ENCODE assay signal across 16 cellular contexts in the genomic region with DNA sequence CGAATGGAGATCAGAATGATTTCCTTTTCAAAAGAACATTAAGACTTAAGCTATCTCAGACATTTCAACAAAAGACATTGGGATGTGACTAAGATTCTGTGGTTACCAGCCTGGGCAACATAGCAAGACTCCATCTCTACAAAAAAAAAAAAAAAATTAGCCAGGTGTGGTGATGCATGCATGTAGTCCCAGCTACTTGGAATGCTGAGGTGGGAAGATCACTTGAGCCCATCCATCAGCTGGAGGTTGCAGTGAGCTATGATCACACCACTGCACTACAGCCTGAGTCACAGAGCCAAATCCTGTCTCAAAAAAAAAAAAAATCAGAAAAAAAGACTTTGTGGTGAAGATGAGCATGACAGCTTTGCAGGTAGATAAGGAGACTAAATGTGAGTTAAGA. TPM values are rescaled to one million over a fixed set of nuclear protein-coding genes. Genes with fewer than 3 reads are reported as not detected.
A peak's percentile ranks its signal among the peaks of the same experiment; 100 is the strongest.
DNase-seq lines count a peak whose midpoint lies in the region; ATAC-seq and FAIRE-seq lines count a peak whose summit lies in the region.
"Had no signal": no experiment of that assay in that cellular context is flagged by ENCODE, and none has a peak within 500 bp of the region (broad histone marks: within the 10 kb centered on the region; RNA-seq: fewer than 3 reads in every experiment).

No MANE protein-coding gene starts in this region.

- H3K27me3 Mint-ChIP-seq in activated CD4-positive, alpha-beta T cell treated with anti-CD3 and anti-CD28 coated beads, Interleukin-2, amount 10 ng/mL, durations not matched to agents 24 days and 14 days = no peaks in the 10 kb centered on the region
- H3K27me3 Mint-ChIP-seq in activated naive CD8-positive, alpha-beta T cell treated with anti-CD3 and anti-CD28 coated beads, Interleukin-2, amount 10 ng/mL, durations not matched to agents 7 days and 5 days = no peaks in the 10 kb centered on the region
- H3K27me3 Mint-ChIP-seq in activated naive CD8-positive, alpha-beta T cell treated with anti-CD3 and anti-CD28 coated beads, Interleukin-2, amount 50 U/mL, for 24 hours = no peaks in the 10 kb centered on the region
- no peaks in the 10 kb centered on the region for H3K27me3 Mint-ChIP-seq in central memory CD8-positive, alpha-beta T cell
- no peaks in the 10 kb centered on the region for H3K27me3 Mint-ChIP-seq in naive thymus-derived CD8-positive, alpha-beta T cell

- peaks cover 13% of the 10 kb centered on the region for H3K4me1 Mint-ChIP-seq in activated CD4-positive, alpha-beta T cell treated with anti-CD3 and anti-CD28 coated beads, Interleukin-2, amount 10 ng/mL, durations not matched to agents 24 days and 14 days
- peaks cover 15% of the 10 kb centered on the region for H3K4me1 Mint-ChIP-seq in activated naive CD8-positive, alpha-beta T cell treated with anti-CD3 and anti-CD28 coated beads, Interleukin-2, amount 10 ng/mL, durations not matched to agents 7 days and 5 days
- H3K4me1 Mint-ChIP-seq in activated naive CD8-positive, alpha-beta T cell treated with anti-CD3 and anti-CD28 coated beads, Interleukin-2, amount 50 U/mL, for 24 hours = peaks cover 17% of the 10 kb centered on the region
- H3K4me1 Mint-ChIP-seq in central memory CD8-positive, alpha-beta T cell = peaks cover 21% of the 10 kb centered on the region
- peaks cover 7 to 33% (median 16%) of the 10 kb centered on the region in 4 donors for H3K4me1 Mint-ChIP-seq in naive thymus-derived CD8-positive, alpha-beta T cell
- H3K4me1 Mint-ChIP-seq: H9 had no signal

- ATAC-seq in activated naive CD8-positive, alpha-beta T cell treated with anti-CD3 and anti-CD28 coated beads, Interleukin-2, amount 10 ng/mL, durations not matched to agents 7 days and 5 days (ENCODE audit: low read depth) = no peak
- ATAC-seq in activated naive CD8-positive, alpha-beta T cell treated with anti-CD3 and anti-CD28 coated beads, Interleukin-2, amount 50 U/mL, for 24 hours = no peak
- ATAC-seq in central memory CD8-positive, alpha-beta T cell (replicated peaks; ENCODE audit: extremely low read depth, poor library complexity, severe bottlenecking) = no peak
- ATAC-seq in naive thymus-derived CD8-positive, alpha-beta T cell = peak in 1 of 2 donors; percentile 37
- ATAC-seq: GM12878 had no signal

- H3K27ac Mint-ChIP-seq in activated CD4-positive, alpha-beta T cell treated with anti-CD3 and anti-CD28 coated beads, Interleukin-2, amount 10 ng/mL, durations not matched to agents 24 days and 14 days = no peak overlapping the region
- peak overlapping the region; percentile 7 for H3K27ac Mint-ChIP-seq in activated naive CD8-positive, alpha-beta T cell treated with anti-CD3 and anti-CD28 coated beads, Interleukin-2, amount 10 ng/mL, durations not matched to agents 7 days and 5 days
- H3K27ac Mint-ChIP-seq in activated naive CD8-positive, alpha-beta T cell treated with anti-CD3 and anti-CD28 coated beads, Interleukin-2, amount 50 U/mL, for 24 hours = no peak overlapping the region
- H3K27ac Mint-ChIP-seq in central memory CD8-positive, alpha-beta T cell (ENCODE audit: low read depth) = peak overlapping the region; percentile 47
- H3K27ac Mint-ChIP-seq in naive thymus-derived CD8-positive, alpha-beta T cell = peak overlapping the region in 7 of 10 donors; percentile 17 to 52 (median 32)
- H3K27ac Mint-ChIP-seq: H9 had no signal

- DNase-seq in activated CD4-positive, alpha-beta T cell treated with anti-CD3 and anti-CD28 coated beads, Interleukin-2, amount 10 ng/mL, durations not matched to agents 24 days and 14 days = peak; percentile 44
- no peak for DNase-seq in activated CD4-positive, alpha-beta T cell treated with anti-CD3 and anti-CD28 coated beads, Interleukin-2, amount 50 U/mL, for 48 hours
- no peak for DNase-seq in activated naive CD8-positive, alpha-beta T cell treated with anti-CD3 and anti-CD28 coated beads, Interleukin-2, amount 10 ng/mL, durations not matched to agents 7 days and 5 days
- DNase-seq in activated naive CD8-positive, alpha-beta T cell treated with anti-CD3 and anti-CD28 coated beads, Interleukin-2, amount 50 U/mL, for 24 hours = no peak
- DNase-seq in central memory CD8-positive, alpha-beta T cell (ENCODE audit: low spot score in 2 of 2) = no peak
- DNase-seq in naive thymus-derived CD8-positive, alpha-beta T cell = no peak
- DNase-seq in dermis blood vessel endothelial cell (no peak), GM19239 (ENCODE audit: insufficient read length, low spot score) (no peak)
- DNase-seq: Calu3, DMS 273 treated with DMSO at 0.1 percent for 48 hours, GOT3, H9, IMR-90 had no signal

- intact Hi-C loops in activated CD4-positive, alpha-beta T cell treated with anti-CD3 and anti-CD28 coated beads, Interleukin-2, amount 10 ng/mL, durations not matched to agents 24 days and 14 days (cut with micrococcal nuclease) = no loop called here

- POLR2A ChIA-PET in activated naive CD8-positive, alpha-beta T cell treated with anti-CD3 and anti-CD28 coated beads, Interleukin-2, amount 10 ng/mL, durations not matched to agents 7 days and 5 days (lab: Charles Lee) = interaction anchor here (0.7 kb wide), 1 partner anchor 250 kb away, joined by 4 read pairs; no protein-coding TSS in a partner anchor
- POLR2A ChIA-PET in naive thymus-derived CD8-positive, alpha-beta T cell (lab: Charles Lee) = interaction anchor here (2.5 kb wide), 1 partner anchor 11 kb away, joined by 9 read pairs; no protein-coding TSS in a partner anchor

- H3K4me3 Mint-ChIP-seq in activated CD4-positive, alpha-beta T cell treated with anti-CD3 and anti-CD28 coated beads, Interleukin-2, amount 10 ng/mL, durations not matched to agents 24 days and 14 days = no peak overlapping the region
- no peak overlapping the region for H3K4me3 Mint-ChIP-seq in activated naive CD8-positive, alpha-beta T cell treated with anti-CD3 and anti-CD28 coated beads, Interleukin-2, amount 10 ng/mL, durations not matched to agents 7 days and 5 days
- H3K4me3 Mint-ChIP-seq in activated naive CD8-positive, alpha-beta T cell treated with anti-CD3 and anti-CD28 coated beads, Interleukin-2, amount 50 U/mL, for 24 hours = no peak overlapping the region
- H3K4me3 Mint-ChIP-seq in central memory CD8-positive, alpha-beta T cell = no peak overlapping the region
- H3K4me3 Mint-ChIP-seq in naive thymus-derived CD8-positive, alpha-beta T cell = no peak overlapping the region
- H3K4me3 Mint-ChIP-seq: CD14-positive monocyte, H9 had no signal

- no peak for FAIRE-seq in GM19239 (lab: Jason Lieb, UNC)
- FAIRE-seq: GM12878, GM18507 had no signal

- H3K9me3 Mint-ChIP-seq in activated CD4-positive, alpha-beta T cell treated with anti-CD3 and anti-CD28 coated beads, Interleukin-2, amount 10 ng/mL, durations not matched to agents 24 days and 14 days = no peaks in the 10 kb centered on the region
- H3K9me3 Mint-ChIP-seq in activated naive CD8-positive, alpha-beta T cell treated with anti-CD3 and anti-CD28 coated beads, Interleukin-2, amount 10 ng/mL, durations not matched to agents 7 days and 5 days = no peaks in the 10 kb centered on the region
- no peaks in the 10 kb centered on the region for H3K9me3 Mint-ChIP-seq in activated naive CD8-positive, alpha-beta T cell treated with anti-CD3 and anti-CD28 coated beads, Interleukin-2, amount 50 U/mL, for 24 hours
- no peaks in the 10 kb centered on the region for H3K9me3 Mint-ChIP-seq in central memory CD8-positive, alpha-beta T cell
- no peaks in the 10 kb centered on the region for H3K9me3 Mint-ChIP-seq in naive thymus-derived CD8-positive, alpha-beta T cell
- H3K9me3 Mint-ChIP-seq: CD14-positive monocyte, H9 had no signal

- H3K36me3 Mint-ChIP-seq in activated CD4-positive, alpha-beta T cell treated with anti-CD3 and anti-CD28 coated beads, Interleukin-2, amount 10 ng/mL, durations not matched to agents 24 days and 14 days (ENCODE audit: low read depth) = peaks cover 49% of the 10 kb centered on the region
- peaks cover 46% of the 10 kb centered on the region for H3K36me3 Mint-ChIP-seq in activated naive CD8-positive, alpha-beta T cell treated with anti-CD3 and anti-CD28 coated beads, Interleukin-2, amount 10 ng/mL, durations not matched to agents 7 days and 5 days
- peaks cover 45% of the 10 kb centered on the region for H3K36me3 Mint-ChIP-seq in activated naive CD8-positive, alpha-beta T cell treated with anti-CD3 and anti-CD28 coated beads, Interleukin-2, amount 50 U/mL, for 24 hours (ENCODE audit: low read depth)
- peaks cover 29% of the 10 kb centered on the region for H3K36me3 Mint-ChIP-seq in central memory CD8-positive, alpha-beta T cell (ENCODE audit: insufficient read depth)
- H3K36me3 Mint-ChIP-seq in naive thymus-derived CD8-positive, alpha-beta T cell = peaks cover 7 to 62% (median 32%) of the 10 kb centered on the region in 3 donors

RNA-seq across cellular contexts. Expression of a gene that starts 12.8 kb away (rescaled TPM):
- total RNA-seq in activated CD4-positive, alpha-beta T cell treated with anti-CD3 and anti-CD28 coated beads, Interleukin-2, amount 10 ng/mL, durations not matched to agents 24 days and 14 days = 11.7 and 12.1 TPM in 2 replicates
- 10 to 100 TPM; 20.1 to 20.9 TPM for total RNA-seq in activated naive CD8-positive, alpha-beta T cell treated with anti-CD3 and anti-CD28 coated beads, Interleukin-2, amount 10 ng/mL, durations not matched to agents 7 days and 5 days
- 10 to 100 TPM; 46.8 to 47.9 TPM for total RNA-seq in naive thymus-derived CD8-positive, alpha-beta T cell
- 1 to 10 TPM in 2 of 3 donors, under 1 TPM in 1; 0.77 to 4.4 (median 2.4) TPM for polyA plus RNA-seq in naive thymus-derived CD8-positive, alpha-beta T cell
- 25.4 and 31.8 TPM in 2 replicates for total RNA-seq in dermis blood vessel endothelial cell

RNA-seq across cellular contexts. Expression of a gene that starts 47.6 kb away (rescaled TPM):
- total RNA-seq in activated CD4-positive, alpha-beta T cell treated with anti-CD3 and anti-CD28 coated beads, Interleukin-2, amount 10 ng/mL, durations not matched to agents 24 days and 14 days = 28.3 and 29.0 TPM in 2 replicates
- total RNA-seq in activated naive CD8-positive, alpha-beta T cell treated with anti-CD3 and anti-CD28 coated beads, Interleukin-2, amount 10 ng/mL, durations not matched to agents 7 days and 5 days = 10 to 100 TPM; 48.9 to 49.5 TPM
- total RNA-seq in naive thymus-derived CD8-positive, alpha-beta T cell = 10 to 100 TPM; 83.3 to 93.2 TPM
- polyA plus RNA-seq in naive thymus-derived CD8-positive, alpha-beta T cell = 10 to 100 TPM; 68.5 to 70.9 (median 70.6) TPM
- total RNA-seq in dermis blood vessel endothelial cell = 125 and 183 TPM in 2 replicates

Comparison
In these comparisons a context has a peak if more than half of its experiments do, and no peak if none do; other contexts are left out.
1. H3K27ac Mint-ChIP-seq: peak in activated naive CD8-positive, alpha-beta T cell treated with anti-CD3 and anti-CD28 coated beads, Interleukin-2, amount 10 ng/mL, durations not matched to agents 7 days and 5 days (single experiment), central memory CD8-positive, alpha-beta T cell (single experiment) and naive thymus-derived CD8-positive, alpha-beta T cell (7 of 10); none in activated CD4-positive, alpha-beta T cell treated with anti-CD3 and anti-CD28 coated beads, Interleukin-2, amount 10 ng/mL, durations not matched to agents 24 days and 14 days (single experiment) and activated naive CD8-positive, alpha-beta T cell treated with anti-CD3 and anti-CD28 coated beads, Interleukin-2, amount 50 U/mL, for 24 hours (single experiment).